ENCODE assay signal across 7 cellular contexts in the genomic region with DNA sequence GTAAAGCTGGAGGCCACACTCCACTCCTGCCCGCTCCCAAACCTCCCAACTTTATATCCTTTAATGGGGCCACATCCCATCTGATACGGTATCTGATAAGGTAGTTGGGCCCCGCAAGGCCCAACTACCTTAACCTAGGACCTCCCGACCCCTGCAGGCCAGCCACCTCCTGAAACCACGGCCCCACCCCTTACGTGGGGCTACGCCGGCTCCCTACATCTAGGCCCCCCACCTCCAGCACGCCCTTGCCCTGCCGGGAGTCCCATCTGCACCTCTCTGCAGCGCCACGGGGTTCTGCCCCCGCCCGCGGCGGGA. TPM values are rescaled to one million over a fixed set of nuclear protein-coding genes. Genes with fewer than 3 reads are reported as not detected.
DNase-seq lines count a peak whose midpoint lies in the region; ATAC-seq, FAIRE-seq and TF ChIP-seq lines count a peak whose summit lies in the region.

No MANE protein-coding gene starts in this region.

- H4K8ac ChIP-seq in IMR-90 (ENCODE audit: low read depth in 2 of 2, low read length in 2 of 2): peak overlapping the region in 1 of 2 experiments; percentile 17; a peak in 1 of 4 replicates

- DNase-seq in IMR-90: no peak
- no peak for DNase-seq in NCI-H226
- DNase-seq in RCC 7860 (ENCODE audit: low spot score): no peak

- no peak overlapping the region for H2BK20ac ChIP-seq in IMR-90 (ENCODE audit: low read depth, low read length)

- H2AK9ac ChIP-seq in IMR-90 (replicated peaks; ENCODE audit: low read depth, low read length, poor library complexity): peak overlapping the region; percentile 3

- no peak overlapping the region for H4K91ac ChIP-seq in IMR-90 (ENCODE audit: insufficient read depth, low read depth, low read length)

- H3K9me3 Mint-ChIP-seq in dendritic cell treated with granulocyte-macrophage colony-stimulating factor and Interleukin-4, amounts not matched to agents 40 ng/mL and 50 ng/mL, for 4 days: no peaks in the 10 kb centered on the region

- no peaks in the 10 kb centered on the region for H3K27me3 Mint-ChIP-seq in dendritic cell treated with granulocyte-macrophage colony-stimulating factor and Interleukin-4, amounts not matched to agents 40 ng/mL and 50 ng/mL, for 4 days

- peak overlapping the region; percentile 86 for H3K4me3 Mint-ChIP-seq in dendritic cell treated with granulocyte-macrophage colony-stimulating factor and Interleukin-4, amounts not matched to agents 40 ng/mL and 50 ng/mL, for 4 days

- no peak overlapping the region for H3K14ac ChIP-seq in IMR-90 (replicated peaks; ENCODE audit: low read depth, low read length)

- no peak overlapping the region for H2BK15ac ChIP-seq in IMR-90 (ENCODE audit: low read depth, low read length)

- no peak overlapping the region for H2BK120ac ChIP-seq in IMR-90 (ENCODE audit: low read depth, low read length)

- H3K56ac ChIP-seq in IMR-90 (ENCODE audit: extremely low read depth, insufficient read depth, low read length): no peak overlapping the region

- BruUV-seq in IMR-90 (replicated peaks; lab: Mats Ljungman, UMichigan): no TSS peak

- FAIRE-seq in RCC 7860 (lab: Jason Lieb, UNC): no peak

- H3K27ac ChIP-seq in IMR-90 (ENCODE audit: insufficient read depth, low read length): peak overlapping the region; percentile 20
- peak overlapping the region; percentile 98 for H3K27ac ChIP-seq in neutrophil

- H3K27me3 ChIP-seq in IMR-90 (ENCODE audit: control insufficient read depth, insufficient read depth, low read length) (no peaks in the 10 kb centered on the region), neutrophil (no peaks in the 10 kb centered on the region)

- WGBS in IMR-90 (ENCODE audit: extremely low coverage in 2 of 2, insufficient read length in 1 of 2), 2 experiments: 0% methylated on average over 4 of the region's 16 CpGs; no CpG with 5 or more reads in 1 of the 2 experiments

- H3K27ac Mint-ChIP-seq in dendritic cell treated with granulocyte-macrophage colony-stimulating factor and Interleukin-4, amounts not matched to agents 40 ng/mL and 50 ng/mL, for 4 days: peak overlapping the region; percentile 99

- H3K9me1 ChIP-seq in IMR-90 (ENCODE audit: insufficient read depth, low read length): peaks cover 5% of the 10 kb centered on the region; the same call in 1 of the 2 replicates

- H3K36me3 ChIP-seq in IMR-90 (ENCODE audit: control insufficient read depth, insufficient read depth, low read length): peaks cover 33% of the 10 kb centered on the region
- H3K36me3 ChIP-seq in neutrophil: peaks cover 48% of the 10 kb centered on the region

- H3K4me3 ChIP-seq in IMR-90 (ENCODE audit: insufficient read depth, low read depth, low read length): peak overlapping the region; percentile 52
- peak overlapping the region; percentile 91 to 93 for H3K4me3 ChIP-seq in neutrophil (ENCODE audit: low read depth in 1 of 2, low read length in 1 of 2)

- H3K4me2 ChIP-seq in IMR-90 (ENCODE audit: low read depth, low read length): peak overlapping the region; percentile 41

- CTCF ChIA-PET in IMR-90 (lab: Yijun Ruan, JAX): interaction anchor here (1.2 kb wide), 1 partner anchor 10 kb away, joined by 5 read pairs; no protein-coding TSS in a partner anchor

- H2AFZ ChIP-seq in IMR-90 (replicated peaks; ENCODE audit: low read length, poor library complexity): peak overlapping the region; percentile 93

- no peaks in the 10 kb centered on the region for H3K9me3 ChIP-seq in IMR-90 (ENCODE audit: control insufficient read depth, insufficient read depth, low read length)
- H3K9me3 ChIP-seq in neutrophil: no peaks in the 10 kb centered on the region

- no peak overlapping the region for H4K5ac ChIP-seq in IMR-90 (ENCODE audit: low read depth, low read length)

- H3K4me1 ChIP-seq in IMR-90 (ENCODE audit: control insufficient read depth, insufficient read depth, low read length) (0 out of 2 replicates have a peak, but pooled peaks cover 3% of the 10 kb centered on the region), neutrophil (ENCODE audit: control insufficient read depth in 1 of 2, insufficient read depth in 1 of 2, low read depth in 1 of 2, low read length in 1 of 2) (peaks cover 48 to 53% of the 10 kb centered on the region in 2 experiments)

- H3K79me1 ChIP-seq in IMR-90 (ENCODE audit: low read depth in 1 of 2, low read length in 2 of 2): peaks cover 0 to 15% of the 10 kb centered on the region in 2 experiments; a peak in 2 of 4 replicates

- POLR2A ChIA-PET in IMR-90 (lab: Charles Lee; ENCODE audit: unreplicated experiment): no interaction called here

- 0 out of 2 replicates have a peak overlapping the region, but pooled peaks have one; percentile 23 for H3K4ac ChIP-seq in IMR-90 (ENCODE audit: low read depth, low read length)

- H2BK5ac ChIP-seq in IMR-90 (ENCODE audit: low read depth, low read length, poor library complexity, severe bottlenecking): no peak overlapping the region

- intact Hi-C loops in IMR-90 (cut with micrococcal nuclease): no loop called here
- intact Hi-C loops in dendritic cell treated with granulocyte-macrophage colony-stimulating factor and Interleukin-4, amounts not matched to agents 40 ng/mL and 50 ng/mL, for 4 days (cut with micrococcal nuclease): loop anchor here (10.0 kb wide), 2 partner anchors 95 to 165 kb away; a partner anchor contains a TSS

- H2AK5ac ChIP-seq in IMR-90 (ENCODE audit: low read depth, low read length): no peak overlapping the region

- no peaks in the 10 kb centered on the region; the same call in 1 of the 2 replicates for H4K20me1 ChIP-seq in IMR-90 (ENCODE audit: insufficient read depth, low read length)

- TF ChIP-seq RAD21 in IMR-90 (IDR thresholded peaks at IDR 0.05; ENCODE audit: low read length): no peak

- no peak overlapping the region for H3K23ac ChIP-seq in IMR-90 (ENCODE audit: low read depth, low read length)

- peaks cover 91% of the 10 kb centered on the region for H3K36me3 Mint-ChIP-seq in dendritic cell treated with granulocyte-macrophage colony-stimulating factor and Interleukin-4, amounts not matched to agents 40 ng/mL and 50 ng/mL, for 4 days (ENCODE audit: low read depth)

- peaks cover 60% of the 10 kb centered on the region for H3K4me1 Mint-ChIP-seq in dendritic cell treated with granulocyte-macrophage colony-stimulating factor and Interleukin-4, amounts not matched to agents 40 ng/mL and 50 ng/mL, for 4 days (ENCODE audit: low read depth)

- in situ Hi-C loops in IMR-90 (cut with MboI; ENCODE audit: low sequenced_read_pairs): no loop called here

- H3K18ac ChIP-seq in IMR-90 (ENCODE audit: low read depth, low read length): no peak overlapping the region

- dilution Hi-C loops in IMR-90 (cut with HindIII; ENCODE audit: low sequenced_read_pairs, unreplicated experiment): no loop called here

- peak overlapping the region; percentile 2; the same call in 1 of the 2 replicates for H3K9ac ChIP-seq in IMR-90 (ENCODE audit: low read depth, low read length)

- TF ChIP-seq CTCF in IMR-90 (conservative IDR thresholded peaks at IDR 0.05; ENCODE audit: low read depth, low read length) (no peak), neutrophil (IDR thresholded peaks at IDR 0.05) (no peak)

- TF ChIP-seq POLR2A in IMR-90 (IDR thresholded peaks at IDR 0.05; ENCODE audit: low read depth, low read length): no peak

- peak; percentile 16 for ATAC-seq in GM19438 (IDR thresholded peaks at IDR 0.05; ENCODE audit: low read depth, unreplicated experiment)
- ATAC-seq in IMR-90 (ENCODE audit: low read depth): no peak
- ATAC-seq in GM18520 (IDR thresholded peaks at IDR 0.05; ENCODE audit: unreplicated experiment): no peak

TF ChIP-seq in IMR-90, 13 proteins besides CTCF, POLR2A, EP300 and RAD21 (continues in another document):
- no peak for TF ChIP-seq FOS (IDR thresholded peaks at IDR 0.05; ENCODE audit: low read depth, low read length)
- no peak for TF ChIP-seq MAFK (IDR thresholded peaks at IDR 0.05; ENCODE audit: low read depth, low read length)
- no peak for TF ChIP-seq MAZ (IDR thresholded peaks at IDR 0.05; ENCODE audit: borderline replicate concordance, low read depth, low read length)
- no peak for TF ChIP-seq RCOR1 (IDR thresholded peaks at IDR 0.05; ENCODE audit: insufficient replicate concordance, low read length)
- TF ChIP-seq, protein P1, sequence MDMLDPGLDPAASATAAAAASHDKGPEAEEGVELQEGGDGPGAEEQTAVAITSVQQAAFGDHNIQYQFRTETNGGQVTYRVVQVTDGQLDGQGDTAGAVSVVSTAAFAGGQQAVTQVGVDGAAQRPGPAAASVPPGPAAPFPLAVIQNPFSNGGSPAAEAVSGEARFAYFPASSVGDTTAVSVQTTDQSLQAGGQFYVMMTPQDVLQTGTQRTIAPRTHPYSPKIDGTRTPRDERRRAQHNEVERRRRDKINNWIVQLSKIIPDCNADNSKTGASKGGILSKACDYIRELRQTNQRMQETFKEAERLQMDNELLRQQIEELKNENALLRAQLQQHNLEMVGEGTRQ (IDR thresholded peaks at IDR 0.05; ENCODE audit: low read depth, low read length): no peak
- no peak for TF ChIP-seq MXI1 (IDR thresholded peaks at IDR 0.05; ENCODE audit: borderline replicate concordance, low read depth, low read length)
- TF ChIP-seq CEBPB (IDR thresholded peaks at IDR 0.05; ENCODE audit: low read depth, low read length): no peak

RNA-seq across cellular contexts. Expression of a gene that starts 2.2 kb away (rescaled TPM):
- total RNA-seq in IMR-90 (2012; rRNA removed): 0.72 and 2.8 TPM in 2 replicates
- 2.7 and 3.8 TPM in 2 replicates for polyA plus RNA-seq in IMR-90 (2012; rRNA removed)
- polyA plus RNA-seq in IMR-90 (2012; cell fraction: cytosol; rRNA removed): 3.1 and 4.5 TPM in 2 replicates
- 2.2 and 6.4 TPM in 2 replicates for polyA plus RNA-seq in IMR-90 (2012; cell fraction: nucleus; rRNA removed; ENCODE audit: low replicate concordance)

RNA-seq across cellular contexts. Expression of a gene that starts 5.2 kb away (rescaled TPM):
- 6.1 and 8.1 TPM in 2 replicates for total RNA-seq in IMR-90 (2012; rRNA removed)
- polyA plus RNA-seq in IMR-90 (2012; rRNA removed): 15.0 and 15.6 TPM in 2 replicates
- 10.4 and 13.4 TPM in 2 replicates for polyA plus RNA-seq in IMR-90 (2012; cell fraction: cytosol; rRNA removed)
- 55.1 and 76.6 TPM in 2 replicates for polyA plus RNA-seq in IMR-90 (2012; cell fraction: nucleus; rRNA removed; ENCODE audit: low replicate concordance)

RNA-seq across cellular contexts. Expression of a gene that starts 5.4 kb away (rescaled TPM):
- total RNA-seq in IMR-90 (2012; rRNA removed): 8.6 and 9.0 TPM in 2 replicates
- 47.0 and 59.1 TPM in 2 replicates for polyA plus RNA-seq in IMR-90 (2012; rRNA removed)
- 37.3 and 47.2 TPM in 2 replicates for polyA plus RNA-seq in IMR-90 (2012; cell fraction: cytosol; rRNA removed)
- 8.1 and 11.5 TPM in 2 replicates for polyA plus RNA-seq in IMR-90 (2012; cell fraction: nucleus; rRNA removed; ENCODE audit: low replicate concordance)

RNA-seq across cellular contexts. Expression of a gene that starts 8.3 kb away (rescaled TPM):
- 12.7 and 12.8 TPM in 2 replicates for total RNA-seq in IMR-90 (2012; rRNA removed)
- 17.2 and 23.1 TPM in 2 replicates for polyA plus RNA-seq in IMR-90 (2012; rRNA removed)
- polyA plus RNA-seq in IMR-90 (2012; cell fraction: cytosol; rRNA removed): 23.5 and 32.0 TPM in 2 replicates
- polyA plus RNA-seq in IMR-90 (2012; cell fraction: nucleus; rRNA removed; ENCODE audit: low replicate concordance): 62.1 and 105 TPM in 2 replicates

RNA-seq across cellular contexts. Expression of a gene that starts 16.8 kb away (rescaled TPM):
- 5.7 and 6.9 TPM in 2 replicates for total RNA-seq in IMR-90 (2012; rRNA removed)
- 188 and 206 TPM in 2 replicates for polyA plus RNA-seq in IMR-90 (2012; rRNA removed)
- 289 and 477 TPM in 2 replicates for polyA plus RNA-seq in IMR-90 (2012; cell fraction: cytosol; rRNA removed)
- 108 and 164 TPM in 2 replicates for polyA plus RNA-seq in IMR-90 (2012; cell fraction: nucleus; rRNA removed; ENCODE audit: low replicate concordance)
